12 cellular contexts compared by ENCODE assay signal in genomic region chr19:29285878-29286277, GRCh38.
DNase-seq lines count a peak whose midpoint lies in the region; ATAC-seq lines count a peak whose summit lies in the region.
"Had no signal": no experiment of that assay in that cellular context is flagged by ENCODE, and none has a peak within 500 bp of the region (broad histone marks: within the 10 kb centered on the region; RNA-seq: fewer than 3 reads in every experiment).

No MANE protein-coding gene starts in this region.

- no peaks in the 10 kb centered on the region for H3K79me2 ChIP-seq in Karpas-422 (ENCODE audit: low read length)

- no peak overlapping the region for H2AFZ ChIP-seq in Karpas-422 (ENCODE audit: low read length)

- DNase-seq in NCI-H2227 treated with DMSO at 0.1 percent for 48 hours (lab: John Stamatoyannopoulos, UW) (peak; percentile 32), NCI-H2227 (lab: John Stamatoyannopoulos, UW; ENCODE audit: unreplicated experiment) (no peak), Karpas-422 (peak; percentile 72), cerebellum (ENCODE audit: low spot score) (peak; percentile 72), posterior cingulate gyrus (peak in 6 of 10 donors; percentile 46 to 92 (median 50)), Kasumi-1 (lab: John Stamatoyannopoulos, UW) (no peak), HuH-7.5 (ENCODE audit: low spot score) (no peak)
- DNase-seq: cortex of kidney, NCI-H2081 treated with DMSO at 0.1 percent for 48 hours, upper lobe of left lung had no signal

- intact Hi-C loops in posterior cingulate gyrus (cut with DNase I): no loop called here

- no peak overlapping the region for H3K4me2 ChIP-seq in Karpas-422 (ENCODE audit: low read depth, low read length, poor library complexity, severe bottlenecking)

- peaks cover 6% of the 10 kb centered on the region for H3K4me1 ChIP-seq in Karpas-422 (ENCODE audit: low read length)
- H3K4me1 ChIP-seq: upper lobe of left lung had no signal

- no peak overlapping the region for H3K27ac ChIP-seq in Karpas-422 (ENCODE audit: low read length)
- H3K27ac ChIP-seq: upper lobe of left lung had no signal

- no peaks in the 10 kb centered on the region for H4K20me1 ChIP-seq in Karpas-422 (ENCODE audit: insufficient read depth, low read depth, low read length)

- H3K9ac ChIP-seq in Karpas-422 (ENCODE audit: low read length): no peak overlapping the region

- no peak overlapping the region for H3K4me3 ChIP-seq in Karpas-422 (ENCODE audit: low read length)
- H3K4me3 ChIP-seq: upper lobe of left lung had no signal

- no peaks in the 10 kb centered on the region for H3K27me3 ChIP-seq in Karpas-422 (ENCODE audit: low read length)
- H3K27me3 ChIP-seq: upper lobe of left lung had no signal

- H3K9me3 ChIP-seq in Karpas-422 (ENCODE audit: low read length): no peaks in the 10 kb centered on the region
- H3K9me3 ChIP-seq: upper lobe of left lung had no signal

- no peak for ATAC-seq in GM19467 (IDR thresholded peaks at IDR 0.05; ENCODE audit: unreplicated experiment)
- ATAC-seq: activated T-helper 17 cell treated with anti-CD3 and anti-CD28 coated beads, Interleukin-2, amount 50 U/mL, for 72 hours had no signal

- H3K36me3 ChIP-seq in Karpas-422 (ENCODE audit: insufficient read depth, low read length): no peaks in the 10 kb centered on the region
- H3K36me3 ChIP-seq: upper lobe of left lung had no signal

- H3K9me2 ChIP-seq in Karpas-422 (replicated peaks; ENCODE audit: insufficient read depth, low read length): no peaks in the 10 kb centered on the region

Comparison
In these comparisons a context has a peak if more than half of its experiments do, and no peak if none do; other contexts are left out.
1. DNase-seq: peak in NCI-H2227 treated with DMSO at 0.1 percent for 48 hours (single experiment), Karpas-422 (single experiment), cerebellum (single experiment) and posterior cingulate gyrus (6 of 10); none in NCI-H2227 (single experiment), Kasumi-1 (0 of 2) and HuH-7.5 (single experiment).